In the genomic region with DNA sequence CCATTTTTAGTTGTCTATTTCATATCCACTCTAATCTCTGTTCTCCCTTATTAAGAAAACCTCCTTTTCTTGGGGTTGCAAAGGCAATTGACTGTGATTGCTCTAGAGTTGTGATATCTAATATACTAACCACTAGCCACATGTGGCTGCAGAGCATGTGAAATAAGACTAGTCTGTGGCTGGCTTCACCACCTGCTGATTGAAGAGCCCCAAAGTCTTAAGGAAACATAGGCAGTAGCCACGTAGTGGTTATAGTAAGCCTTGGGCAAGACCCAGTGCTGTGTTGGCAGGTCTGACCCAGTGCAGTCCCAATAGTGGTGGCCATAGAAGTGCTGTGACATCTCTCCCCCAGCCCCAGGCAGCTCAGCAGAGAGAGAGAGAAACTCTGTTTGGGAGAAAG, we compare ENCODE assay signal across 21 cellular contexts.
"Had no signal": no experiment of that assay in that cellular context is flagged by ENCODE, and none has a peak within 500 bp of the region (broad histone marks: within the 10 kb centered on the region; RNA-seq: fewer than 3 reads in every experiment).

No MANE protein-coding gene starts in this region.

- ATAC-seq: gastrocnemius medialis; left lung; lower lobe of right lung; psoas muscle; right lobe of liver; stimulated activated naive B cell treated with anti-CD40 and anti-IgM and Interleukin-4, amounts not matched to agents 10 μg/mL and 1 μg/mL and 100 μg/mL, for 72 hours; stimulated activated naive CD8-positive, alpha-beta T cell treated with anti-CD3 and anti-CD28 coated beads, Interleukin-15, amount 100 ng/mL, for 72 hours; upper lobe of right lung had no signal

- H3K27ac Mint-ChIP-seq: memory B cell; mesothelial cell of epicardium; nephron progenitor cell; stimulated activated naive B cell treated with anti-CD40 and anti-IgM and Interleukin-4, amounts not matched to agents 10 μg/mL and 1 μg/mL and 100 μg/mL, for 72 hours; stimulated activated naive CD8-positive, alpha-beta T cell treated with anti-CD3 and anti-CD28 coated beads, Interleukin-15, amount 100 ng/mL, for 72 hours had no signal

- H3K4me1 ChIP-seq: gastrocnemius medialis, psoas muscle, right lobe of liver, testis, tibial nerve, upper lobe of right lung had no signal

- H3K4me3 ChIP-seq: dorsolateral prefrontal cortex, esophagus muscularis mucosa, gastrocnemius medialis, left lung, lower lobe of right lung, psoas muscle, right lobe of liver, testis, tibial nerve, upper lobe of right lung had no signal

- H3K4me3 Mint-ChIP-seq: memory B cell; mesothelial cell of epicardium; nephron progenitor cell; stimulated activated naive B cell treated with anti-CD40 and anti-IgM and Interleukin-4, amounts not matched to agents 10 μg/mL and 1 μg/mL and 100 μg/mL, for 72 hours; stimulated activated naive CD8-positive, alpha-beta T cell treated with anti-CD3 and anti-CD28 coated beads, Interleukin-15, amount 100 ng/mL, for 72 hours had no signal

- H3K9me3 ChIP-seq: right lobe of liver, testis had no signal

- H3K36me3 ChIP-seq: esophagus muscularis mucosa, gastrocnemius medialis, left lung, lower lobe of right lung, right lobe of liver, tibial nerve, upper lobe of right lung had no signal

- H3K27ac ChIP-seq: dorsolateral prefrontal cortex, epithelial cell of prostate, esophagus muscularis mucosa, gastrocnemius medialis, left lung, lower lobe of right lung, psoas muscle, right lobe of liver, testis, tibial nerve, upper lobe of right lung had no signal

- H3K27me3 ChIP-seq: dorsolateral prefrontal cortex, esophagus muscularis mucosa, gastrocnemius medialis, left lung, right lobe of liver, testis, tibial nerve, upper lobe of right lung had no signal

- DNase-seq: cortex of kidney; dorsolateral prefrontal cortex; effector CD8-positive, alpha-beta T cell; gastrocnemius medialis; left lung; lower lobe of right lung; nephron progenitor cell; psoas muscle; retina; right lobe of liver; stimulated activated CD4-positive, alpha-beta T cell treated with anti-CD3 and anti-CD28 coated beads, Interleukin-2, amount 100 ng/mL, for 24 hours; stimulated activated CD4-positive, alpha-beta T cell treated with anti-CD3 and anti-CD28 coated beads, Interleukin-4, amount 100 ng/mL, for 4 hours; stimulated activated naive B cell treated with anti-CD40 and anti-IgM and Interleukin-4, amounts not matched to agents 10 μg/mL and 1 μg/mL and 100 μg/mL, for 72 hours; stimulated activated naive CD8-positive, alpha-beta T cell treated with anti-CD3 and anti-CD28 coated beads, Interleukin-15, amount 100 ng/mL, for 72 hours; testis; upper lobe of right lung had no signal

- H3K4me1 Mint-ChIP-seq: mesothelial cell of epicardium had no signal

- H3K27me3 Mint-ChIP-seq: memory B cell; stimulated activated naive B cell treated with anti-CD40 and anti-IgM and Interleukin-4, amounts not matched to agents 10 μg/mL and 1 μg/mL and 100 μg/mL, for 72 hours; stimulated activated naive CD8-positive, alpha-beta T cell treated with anti-CD3 and anti-CD28 coated beads, Interleukin-15, amount 100 ng/mL, for 72 hours had no signal
